Comparison of ENCODE assay signal across 16 cellular contexts in the genomic region with DNA sequence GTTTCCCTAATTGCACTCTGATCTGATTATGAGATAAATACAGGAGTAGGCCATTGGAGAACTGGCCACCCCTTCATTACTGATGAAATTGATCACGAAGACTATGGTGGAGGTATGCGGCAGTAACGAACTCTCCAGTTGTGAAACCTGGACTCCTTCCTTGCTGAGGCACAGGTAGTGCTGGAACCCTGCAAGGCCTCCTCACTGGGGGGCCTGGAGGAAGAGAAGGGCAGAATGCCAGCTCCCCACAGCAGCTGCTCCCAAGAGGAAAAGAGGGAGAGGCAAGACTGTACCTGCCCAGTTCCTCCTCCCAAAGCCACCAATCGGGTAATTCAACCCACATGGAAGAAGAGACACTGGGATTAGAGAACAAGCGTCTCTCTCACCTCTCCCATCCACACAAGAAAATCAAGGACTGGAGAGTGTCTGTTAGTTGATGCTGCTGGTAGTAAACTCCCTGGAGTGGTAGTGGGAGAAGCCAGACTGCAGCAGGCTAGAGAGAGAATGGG.
"Had no signal": no experiment of that assay in that cellular context is flagged by ENCODE, and none has a peak within 500 bp of the region (broad histone marks: within the 10 kb centered on the region; RNA-seq: fewer than 3 reads in every experiment).

No MANE protein-coding gene starts in this region.

- H3K27ac Mint-ChIP-seq: activated CD4-positive, alpha-beta T cell treated with anti-CD3 and anti-CD28 coated beads, Interleukin-2, amount 10 ng/mL, durations not matched to agents 7 days and 5 days; activated naive CD8-positive, alpha-beta T cell treated with anti-CD3 and anti-CD28 coated beads, Interleukin-2, amount 10 ng/mL, durations not matched to agents 7 days and 5 days; natural killer cell had no signal

- DNase-seq: activated CD4-positive, alpha-beta T cell treated with anti-CD3 and anti-CD28 coated beads, Interleukin-2, amount 10 ng/mL, durations not matched to agents 7 days and 5 days; activated naive CD8-positive, alpha-beta T cell treated with anti-CD3 and anti-CD28 coated beads, Interleukin-2, amount 10 ng/mL, durations not matched to agents 7 days and 5 days; brain microvascular endothelial cell; cortex of kidney; effector CD4-positive, alpha-beta T cell; foreskin fibroblast; hippocampal formation; left ventricle myocardium superior; mesenchymal stem cell; natural killer cell; nucleus accumbens; right cardiac atrium; small intestine; stimulated activated CD4-positive, alpha-beta T cell treated with anti-CD3 and anti-CD28 coated beads, Interleukin-4, amount 100 ng/mL, for 24 hours; stimulated activated naive CD4-positive, alpha-beta T cell had no signal

- FAIRE-seq: endothelial cell of umbilical vein, small intestine had no signal

- H3K4me3 Mint-ChIP-seq: activated CD4-positive, alpha-beta T cell treated with anti-CD3 and anti-CD28 coated beads, Interleukin-2, amount 10 ng/mL, durations not matched to agents 7 days and 5 days; activated naive CD8-positive, alpha-beta T cell treated with anti-CD3 and anti-CD28 coated beads, Interleukin-2, amount 10 ng/mL, durations not matched to agents 7 days and 5 days; natural killer cell had no signal

- H3K36me3 Mint-ChIP-seq: activated naive CD8-positive, alpha-beta T cell treated with anti-CD3 and anti-CD28 coated beads, Interleukin-2, amount 10 ng/mL, durations not matched to agents 7 days and 5 days; natural killer cell had no signal

- ATAC-seq: left ventricle myocardium superior, natural killer cell, right cardiac atrium had no signal

- H3K4me1 Mint-ChIP-seq: activated CD4-positive, alpha-beta T cell treated with anti-CD3 and anti-CD28 coated beads, Interleukin-2, amount 10 ng/mL, durations not matched to agents 7 days and 5 days; activated naive CD8-positive, alpha-beta T cell treated with anti-CD3 and anti-CD28 coated beads, Interleukin-2, amount 10 ng/mL, durations not matched to agents 7 days and 5 days; natural killer cell had no signal

- H3K9me3 Mint-ChIP-seq: activated CD4-positive, alpha-beta T cell treated with anti-CD3 and anti-CD28 coated beads, Interleukin-2, amount 10 ng/mL, durations not matched to agents 7 days and 5 days; activated naive CD8-positive, alpha-beta T cell treated with anti-CD3 and anti-CD28 coated beads, Interleukin-2, amount 10 ng/mL, durations not matched to agents 7 days and 5 days; natural killer cell had no signal
